Comparison of ENCODE assay signal across 21 cellular contexts in genomic region chr4:139794158-139794954, GRCh38.
A peak's percentile ranks its signal among the peaks of the same experiment; 100 is the strongest.
DNase-seq lines count a peak whose midpoint lies in the region; ATAC-seq and TF ChIP-seq lines count a peak whose summit lies in the region.
"Had no signal": no experiment of that assay in that cellular context is flagged by ENCODE, and none has a peak within 500 bp of the region (broad histone marks: within the 10 kb centered on the region; RNA-seq: fewer than 3 reads in every experiment).

No MANE protein-coding gene starts in this region.

- no peak for ATAC-seq in GM18907 (IDR thresholded peaks at IDR 0.05; ENCODE audit: unreplicated experiment)
- ATAC-seq in HG02642 (IDR thresholded peaks at IDR 0.05; ENCODE audit: poor library complexity, unreplicated experiment), result no peak

- H3K4me3 Mint-ChIP-seq in nephron, result no peak overlapping the region
- H3K4me3 Mint-ChIP-seq: central memory CD8-positive, alpha-beta T cell; stimulated activated naive CD8-positive, alpha-beta T cell treated with anti-CD3 and anti-CD28 coated beads, Interleukin-15, Interleukin-2, amounts not matched to agents 100 ng/mL and 50 ng/mL, for 24 hours had no signal

- peak; percentile 31 for DNase-seq in BJ (ENCODE audit: low read depth)
- peak; percentile 34 for DNase-seq in MG63
- DNase-seq in dedifferentiated amniotic fluid mesenchymal stem cell (ENCODE audit: extremely low spot score), result peak; percentile 63
- no peak for DNase-seq in iPS-NIHi11 (ENCODE audit: low spot score)
- DNase-seq in SHP77 treated with DMSO at 0.1 percent for 48 hours (lab: John Stamatoyannopoulos, UW), result no peak
- DNase-seq: activated CD4-positive, alpha-beta T cell treated with anti-CD3 and anti-CD28 coated beads for 48 hours; activated gamma-delta T cell; adrenal gland; erythroblast; heart left ventricle; midbrain; MM.1S; NCI-H1436; NCI-H69; stimulated activated CD4-positive, alpha-beta T cell treated with anti-CD3 and anti-CD28 coated beads, Interleukin-2, amount 100 ng/mL, for 48 hours had no signal

- H3K9me3 Mint-ChIP-seq in nephron, result no peaks in the 10 kb centered on the region
- H3K9me3 Mint-ChIP-seq: central memory CD8-positive, alpha-beta T cell; stimulated activated naive CD8-positive, alpha-beta T cell treated with anti-CD3 and anti-CD28 coated beads, Interleukin-15, Interleukin-2, amounts not matched to agents 100 ng/mL and 50 ng/mL, for 24 hours had no signal

- H3K27me3 ChIP-seq in BJ (ENCODE audit: control insufficient read depth, insufficient read depth, low read length) (no peaks in the 10 kb centered on the region), MG63 (no peaks in the 10 kb centered on the region)
- H3K27me3 ChIP-seq: adrenal gland, heart left ventricle, tibial nerve had no signal

- no peak for TF ChIP-seq CTCF in BJ (IDR thresholded peaks at IDR 0.05; ENCODE audit: insufficient read depth, low read depth, low read length)
- no peak for TF ChIP-seq CTCF in nephron (IDR thresholded peaks at IDR 0.05; ENCODE audit: unreplicated experiment in 3 of 3)

- CTCF ChIA-PET in BJ (lab: Yijun Ruan, JAX), result interaction anchor here (0.9 to 2.2 kb wide), 2 partner anchors 10 to 12 kb away, joined by 3 to 6 read pairs; no protein-coding TSS in a partner anchor

- H3K27me3 Mint-ChIP-seq in nephron (ENCODE audit: low read depth), result no peaks in the 10 kb centered on the region
- H3K27me3 Mint-ChIP-seq: stimulated activated naive CD8-positive, alpha-beta T cell treated with anti-CD3 and anti-CD28 coated beads, Interleukin-15, Interleukin-2, amounts not matched to agents 100 ng/mL and 50 ng/mL, for 24 hours had no signal

- H3K36me3 ChIP-seq in BJ (ENCODE audit: control insufficient read depth, insufficient read depth, low read length) (no peaks in the 10 kb centered on the region), MG63 (no peaks in the 10 kb centered on the region)
- H3K36me3 ChIP-seq: adrenal gland, heart left ventricle, tibial nerve had no signal

- H3K27ac Mint-ChIP-seq in nephron, result peak overlapping the region; percentile 35 to 49 (median 46)
- H3K27ac Mint-ChIP-seq: stimulated activated naive CD8-positive, alpha-beta T cell treated with anti-CD3 and anti-CD28 coated beads, Interleukin-15, Interleukin-2, amounts not matched to agents 100 ng/mL and 50 ng/mL, for 24 hours had no signal

- peaks cover 4% of the 10 kb centered on the region for H3K36me3 Mint-ChIP-seq in nephron (ENCODE audit: low read depth)

- H3K4me1 Mint-ChIP-seq in nephron, result peaks cover 48% of the 10 kb centered on the region
- H3K4me1 Mint-ChIP-seq: central memory CD8-positive, alpha-beta T cell had no signal

- no peaks in the 10 kb centered on the region for H3K9me3 ChIP-seq in MG63
- H3K9me3 ChIP-seq: adrenal gland, heart left ventricle, tibial nerve had no signal

- H3K4me3 ChIP-seq in BJ (ENCODE audit: low read depth, low read length), result no peak overlapping the region
- no peak overlapping the region for H3K4me3 ChIP-seq in MG63
- H3K4me3 ChIP-seq: adrenal gland, heart left ventricle, tibial nerve had no signal

- POLR2A ChIA-PET in BJ (lab: Charles Lee), result interaction anchor here (0.5 kb wide), 1 partner anchor 34 kb away, joined by 4 read pairs; no protein-coding TSS in a partner anchor

Comparison
In these comparisons a context has a peak if more than half of its experiments do, and no peak if none do; other contexts are left out.
1. DNase-seq: peak in BJ (single experiment), MG63 (single experiment) and dedifferentiated amniotic fluid mesenchymal stem cell (single experiment); none in iPS-NIHi11 (single experiment) and SHP77 treated with DMSO at 0.1 percent for 48 hours (single experiment).